ENCODE assay signal across 22 cellular contexts in genomic region chrX:72080150-72080549, GRCh38. TPM values are rescaled to one million over a fixed set of nuclear protein-coding genes. Genes with fewer than 3 reads are reported as not detected.
DNase-seq lines count a peak whose midpoint lies in the region; ATAC-seq and TF ChIP-seq lines count a peak whose summit lies in the region.
"Had no signal": no experiment of that assay in that cellular context is flagged by ENCODE, and none has a peak within 500 bp of the region (broad histone marks: within the 10 kb centered on the region; RNA-seq: fewer than 3 reads in every experiment).

No MANE protein-coding gene starts in this region.

- DNase-seq in BE2C (no peak), NB4 (ENCODE audit: low read depth) (peak; percentile 82), esophagus muscularis mucosa (ENCODE audit: extremely low spot score) (no peak), progenitor cell of endocrine pancreas (ENCODE audit: low spot score, unreplicated experiment) (no peak), dorsolateral prefrontal cortex (no peak), inferior parietal cortex (ENCODE audit: extremely low spot score) (no peak)
- DNase-seq: ACHN; activated CD8-positive, alpha-beta memory T cell treated with anti-CD3 and anti-CD28 coated beads for 24 hours; activated effector memory CD4-positive, alpha-beta T cell treated with anti-CD3 and anti-CD28 coated beads, Interleukin-2, amount 50 U/mL, for 16 hours; amygdala; CD8-positive, alpha-beta memory T cell; GOT3; naive thymus-derived CD8-positive, alpha-beta T cell; NCI-H1930; PC-9; retina; stimulated activated CD4-positive, alpha-beta T cell treated with anti-CD3 and anti-CD28 coated beads, Interleukin-2, amount 100 ng/mL, for 48 hours; stimulated activated CD8-positive, alpha-beta memory T cell treated with anti-CD3 and anti-CD28 coated beads, Interleukin-4, amount 100 ng/mL, for 48 hours; transverse colon; WERI-Rb-1 had no signal

- H3K27ac Mint-ChIP-seq in progenitor cell of endocrine pancreas = peak overlapping the region; percentile 65
- H3K27ac Mint-ChIP-seq: naive thymus-derived CD8-positive, alpha-beta T cell had no signal

- no peaks in the 10 kb centered on the region for H3K36me3 Mint-ChIP-seq in progenitor cell of endocrine pancreas (ENCODE audit: insufficient read depth)
- H3K36me3 Mint-ChIP-seq: naive thymus-derived CD8-positive, alpha-beta T cell had no signal

- H3K4me1 ChIP-seq in BE2C = peaks cover 42% of the 10 kb centered on the region
- H3K4me1 ChIP-seq in esophagus muscularis mucosa = peaks cover 6 to 51% (median 32%) of the 10 kb centered on the region in 4 donors
- H3K4me1 ChIP-seq: transverse colon had no signal

- intact Hi-C loops in esophagus muscularis mucosa (cut with DNase I) = no loop called here
- intact Hi-C loops in dorsolateral prefrontal cortex (cut with DNase I) = no loop called here

- TF ChIP-seq CTCF in BE2C (IDR thresholded peaks at IDR 0.05; ENCODE audit: low read depth, low read length) = no peak
- no peak for TF ChIP-seq CTCF in NB4 (IDR thresholded peaks at IDR 0.05; ENCODE audit: low read depth, low read length)
- TF ChIP-seq CTCF in esophagus muscularis mucosa (IDR thresholded peaks at IDR 0.05) = no peak
- TF ChIP-seq CTCF in progenitor cell of endocrine pancreas (IDR thresholded peaks at IDR 0.05; ENCODE audit: unreplicated experiment) = no peak
- no peak for TF ChIP-seq CTCF in dorsolateral prefrontal cortex (IDR thresholded peaks at IDR 0.05 in 54 of 56, conservative IDR thresholded peaks at IDR 0.05 in 2 of 56; ENCODE audit: low read depth in 1 of 56, partially characterized antibody in 56 of 56)

- H3K36me3 ChIP-seq in BE2C = peaks cover 4% of the 10 kb centered on the region
- no peaks in the 10 kb centered on the region for H3K36me3 ChIP-seq in esophagus muscularis mucosa
- H3K36me3 ChIP-seq: transverse colon, WERI-Rb-1 had no signal

- no peaks in the 10 kb centered on the region for H3K9me3 ChIP-seq in BE2C
- no peaks in the 10 kb centered on the region for H3K9me3 ChIP-seq in esophagus muscularis mucosa
- H3K9me3 ChIP-seq: transverse colon had no signal

- peaks cover 21% of the 10 kb centered on the region for H3K4me1 Mint-ChIP-seq in progenitor cell of endocrine pancreas (ENCODE audit: low read depth)

- no peaks in the 10 kb centered on the region for H3K27me3 Mint-ChIP-seq in progenitor cell of endocrine pancreas

- no peak for TF ChIP-seq EP300 in esophagus muscularis mucosa (IDR thresholded peaks at IDR 0.05)

- H3K4me3 ChIP-seq in BE2C (ENCODE audit: low read depth, low read length) (peak overlapping the region; percentile 41), NB4 (ENCODE audit: low read depth, low read length) (peak overlapping the region; percentile 67), esophagus muscularis mucosa (peak overlapping the region; percentile 21 to 34 (median 30)), dorsolateral prefrontal cortex (peak overlapping the region in 9 of 59 donors; percentile 10 to 33 (median 17))
- H3K4me3 ChIP-seq: PC-9, transverse colon had no signal

- 64% methylated on average over 6 of the region's 7 CpGs for WGBS in esophagus muscularis mucosa

- no peak overlapping the region for H3K4me3 Mint-ChIP-seq in progenitor cell of endocrine pancreas (ENCODE audit: low read depth)
- H3K4me3 Mint-ChIP-seq: CD8-positive, alpha-beta memory T cell; naive thymus-derived CD8-positive, alpha-beta T cell had no signal

- ATAC-seq in GM19035 (IDR thresholded peaks at IDR 0.05; ENCODE audit: unreplicated experiment) = no peak
- ATAC-seq in HG03159 (IDR thresholded peaks at IDR 0.05; ENCODE audit: unreplicated experiment) = no peak
- ATAC-seq: naive thymus-derived CD8-positive, alpha-beta T cell had no signal

- H3K9me3 Mint-ChIP-seq in progenitor cell of endocrine pancreas (ENCODE audit: low read depth) = peaks cover 20% of the 10 kb centered on the region
- H3K9me3 Mint-ChIP-seq: CD8-positive, alpha-beta memory T cell; naive thymus-derived CD8-positive, alpha-beta T cell had no signal

- TF ChIP-seq POLR2A in NB4 (IDR thresholded peaks at IDR 0.05; ENCODE audit: extremely low read depth, insufficient read length) (no peak), esophagus muscularis mucosa (IDR thresholded peaks at IDR 0.05; ENCODE audit: low read depth) (no peak)

- no peaks in the 10 kb centered on the region for H3K27me3 ChIP-seq in BE2C
- peaks cover 0 to 4% (median 0%) of the 10 kb centered on the region in 4 donors for H3K27me3 ChIP-seq in esophagus muscularis mucosa
- H3K27me3 ChIP-seq in dorsolateral prefrontal cortex = peaks cover 0 to 73% (median 17%) of the 10 kb centered on the region in 45 donors
- H3K27me3 ChIP-seq: transverse colon had no signal

- H3K27ac ChIP-seq in esophagus muscularis mucosa (replicated peaks in 1 of 4) (peak overlapping the region; percentile 32 to 62 (median 55)), dorsolateral prefrontal cortex (peak overlapping the region in 2 of 59 donors; percentile 14 to 44)
- H3K27ac ChIP-seq: PC-9, transverse colon, WERI-Rb-1 had no signal

RNA-seq across cellular contexts. Expression of gene RTL5, which starts 51.6 kb away (rescaled TPM):
- polyA plus RNA-seq in BE2C (2012; ENCODE audit: insufficient read depth, insufficient read length, low read depth) = 64.3 TPM
- total RNA-seq in esophagus muscularis mucosa (10 to 100 TPM in 3 of 4 donors, 1 to 10 TPM in 1; 8.0 to 19.8 (median 13.3) TPM), progenitor cell of endocrine pancreas (19.4 and 21.1 TPM in 2 replicates), dorsolateral prefrontal cortex (10 to 100 TPM; 18.0 to 36.4 (median 27.1) TPM)
- total RNA-seq: PC-9 had no signal
- polyA plus RNA-seq: naive thymus-derived CD8-positive, alpha-beta T cell had no signal
